8 cellular contexts compared by ENCODE assay signal in genomic region chr2:241734208-241734466, GRCh38. TPM values are rescaled to one million over a fixed set of nuclear protein-coding genes. Genes with fewer than 3 reads are reported as not detected.
DNase-seq lines count a peak whose midpoint lies in the region; TF ChIP-seq lines count a peak whose summit lies in the region.

No MANE protein-coding gene starts in this region.

- CTCF ChIA-PET in activated CD4-positive, alpha-beta T cell treated with anti-CD3 and anti-CD28 coated beads, Interleukin-2, amount 10 ng/mL, durations not matched to agents 7 days and 5 days (lab: Charles Lee) = interaction anchor here (0.7 to 2.9 kb wide), 5 partner anchors 10 to 146 kb away, joined by 3 to 10 read pairs (median 3); partner anchors contain the start of gene ING5

- H3F3A ChIP-seq in Loucy (ENCODE audit: low read depth) = no peaks in the 10 kb centered on the region

- H3K4me3 Mint-ChIP-seq in activated CD4-positive, alpha-beta T cell treated with anti-CD3 and anti-CD28 coated beads, Interleukin-2, amount 10 ng/mL, durations not matched to agents 7 days and 5 days = peak overlapping the region; percentile 51

- H4K20me1 ChIP-seq in Loucy (ENCODE audit: insufficient read depth, low read length, poor library complexity, severe bottlenecking) = peaks cover 2% of the 10 kb centered on the region

- POLR2A ChIA-PET in activated CD4-positive, alpha-beta T cell treated with anti-CD3 and anti-CD28 coated beads, Interleukin-2, amount 10 ng/mL, durations not matched to agents 7 days and 5 days (lab: Charles Lee) = interaction anchor here (0.8 to 1.3 kb wide), 2 partner anchors 32 to 47 kb away, joined by 3 to 5 read pairs; partner anchors contain the start of genes DTYMK and ING5

- H3K36me3 ChIP-seq in Loucy (ENCODE audit: insufficient read depth, low read length) (no peaks in the 10 kb centered on the region), esophagus (ENCODE audit: control insufficient read depth in 2 of 2, insufficient read depth in 2 of 2, low read length in 1 of 2) (peaks cover 0 to under 1% of the 10 kb centered on the region in 2 donors), skeletal muscle tissue (ENCODE audit: control insufficient read depth in 3 of 3, insufficient read depth in 3 of 3, low read length in 3 of 3) (peaks cover 0 to 13% (median 5%) of the 10 kb centered on the region in 3 donors)

- intact Hi-C loops in head of caudate nucleus (cut with DNase I) = no loop called here

- H3K4me3 ChIP-seq in Loucy (ENCODE audit: low read length, poor library complexity, severe bottlenecking) = peak overlapping the region; percentile 93
- peak overlapping the region; percentile 46 to 76 for H3K4me3 ChIP-seq in esophagus (ENCODE audit: low read depth in 1 of 2, low read length in 2 of 2)
- H3K4me3 ChIP-seq in skeletal muscle tissue (ENCODE audit: low read length in 3 of 3) = peak overlapping the region; percentile 38 to 92 (median 63)

- peaks cover 5% of the 10 kb centered on the region for H3K36me3 Mint-ChIP-seq in activated CD4-positive, alpha-beta T cell treated with anti-CD3 and anti-CD28 coated beads, Interleukin-2, amount 10 ng/mL, durations not matched to agents 7 days and 5 days (ENCODE audit: low read depth)

- peaks cover 6% of the 10 kb centered on the region; the same call in 1 of the 2 replicates for H3K79me2 ChIP-seq in Loucy (ENCODE audit: insufficient read depth, low read length)

- H3K4me1 Mint-ChIP-seq in activated CD4-positive, alpha-beta T cell treated with anti-CD3 and anti-CD28 coated beads, Interleukin-2, amount 10 ng/mL, durations not matched to agents 7 days and 5 days = peaks cover 55% of the 10 kb centered on the region

- no peaks in the 10 kb centered on the region for H3K9me3 ChIP-seq in Loucy (ENCODE audit: insufficient read depth, low read depth, low read length)
- no peaks in the 10 kb centered on the region for H3K9me3 ChIP-seq in esophagus (ENCODE audit: control insufficient read depth in 2 of 2, insufficient read depth in 1 of 2, low read depth in 1 of 2, low read length in 1 of 2)
- no peaks in the 10 kb centered on the region for H3K9me3 ChIP-seq in skeletal muscle tissue (ENCODE audit: control insufficient read depth in 3 of 3, low read length in 3 of 3)

- H3K27me3 ChIP-seq in Loucy (ENCODE audit: insufficient read depth, low read length, poor library complexity, severe bottlenecking) (no peaks in the 10 kb centered on the region), esophagus (ENCODE audit: control insufficient read depth in 1 of 2, insufficient read depth in 2 of 2, low read length in 2 of 2) (no peaks in the 10 kb centered on the region), skeletal muscle tissue (ENCODE audit: control insufficient read depth in 3 of 3, insufficient read depth in 3 of 3, low read length in 3 of 3) (no peaks in the 10 kb centered on the region)

- no peaks in the 10 kb centered on the region for H3K9me2 ChIP-seq in Loucy (replicated peaks; ENCODE audit: low read depth, low read length)

- peak overlapping the region; percentile 95 for H2AFZ ChIP-seq in Loucy (ENCODE audit: low read length)

- H3K27ac ChIP-seq in esophagus (ENCODE audit: low read depth in 2 of 2, low read length in 1 of 2) (peak overlapping the region; percentile 48 to 58), skeletal muscle tissue (ENCODE audit: low read depth, low read length) (no peak overlapping the region)

- 1 to 2% methylated on average over 25 of the region's 25 CpGs for WGBS in esophagus, 2 donors

- no peak overlapping the region for H3K27ac Mint-ChIP-seq in activated CD4-positive, alpha-beta T cell treated with anti-CD3 and anti-CD28 coated beads, Interleukin-2, amount 10 ng/mL, durations not matched to agents 7 days and 5 days

- no peaks in the 10 kb centered on the region for H3K27me3 Mint-ChIP-seq in activated CD4-positive, alpha-beta T cell treated with anti-CD3 and anti-CD28 coated beads, Interleukin-2, amount 10 ng/mL, durations not matched to agents 7 days and 5 days

- DNase-seq in activated CD4-positive, alpha-beta T cell treated with anti-CD3 and anti-CD28 coated beads, Interleukin-2, amount 10 ng/mL, durations not matched to agents 7 days and 5 days = no peak
- no peak for DNase-seq in activated CD4-positive, alpha-beta T cell treated with anti-CD3 and anti-CD28 coated beads for 4 hours
- DNase-seq in NCI-H1105 (lab: John Stamatoyannopoulos, UW) = no peak
- no peak for DNase-seq in dedifferentiated amniotic fluid mesenchymal stem cell (ENCODE audit: extremely low spot score)
- no peak for DNase-seq in head of caudate nucleus

- H3K4me1 ChIP-seq in Loucy (ENCODE audit: insufficient read depth, low read length, poor library complexity, severe bottlenecking) (peaks cover 38% of the 10 kb centered on the region), esophagus (ENCODE audit: control insufficient read depth in 2 of 2, insufficient read depth in 2 of 2, low read length in 1 of 2) (peaks cover 0 to 7% of the 10 kb centered on the region in 2 donors), skeletal muscle tissue (ENCODE audit: control insufficient read depth in 3 of 3, insufficient read depth in 3 of 3, low read length in 3 of 3) (peaks cover 5 to 16% (median 14%) of the 10 kb centered on the region in 3 donors)

- TF ChIP-seq CTCF in Loucy (conservative IDR thresholded peaks at IDR 0.05; ENCODE audit: low read length) = peak; percentile 25; the same call in 1 of the 2 replicates

- peak overlapping the region; percentile 74 for H3K4me2 ChIP-seq in Loucy (ENCODE audit: low read depth, low read length, poor library complexity, severe bottlenecking)

- no peaks in the 10 kb centered on the region for H3K9me3 Mint-ChIP-seq in activated CD4-positive, alpha-beta T cell treated with anti-CD3 and anti-CD28 coated beads, Interleukin-2, amount 10 ng/mL, durations not matched to agents 7 days and 5 days

- H3K9ac ChIP-seq in Loucy (ENCODE audit: low read depth, low read length, poor library complexity, severe bottlenecking) (no peak overlapping the region), skeletal muscle tissue (ENCODE audit: low read depth in 1 of 3, low read length in 3 of 3) (peak overlapping the region; percentile 17 to 75 (median 72))

RNA-seq across cellular contexts. Expression of gene D2HGDH, which starts 0.3 kb away (rescaled TPM):
- total RNA-seq in activated CD4-positive, alpha-beta T cell treated with anti-CD3 and anti-CD28 coated beads, Interleukin-2, amount 10 ng/mL, durations not matched to agents 7 days and 5 days = 10 to 100 TPM; 18.5 to 29.2 TPM
- 10 to 100 TPM; 26.2 to 49.1 TPM for polyA plus RNA-seq in esophagus
- total RNA-seq in skeletal muscle tissue = 5.7 TPM

RNA-seq across cellular contexts. Expression of gene ING5, which starts 32.3 kb away (rescaled TPM):
- 10 to 100 TPM; 39.9 to 45.4 TPM for total RNA-seq in activated CD4-positive, alpha-beta T cell treated with anti-CD3 and anti-CD28 coated beads, Interleukin-2, amount 10 ng/mL, durations not matched to agents 7 days and 5 days
- polyA plus RNA-seq in esophagus = 10 to 100 TPM; 15.6 to 36.2 TPM
- total RNA-seq in skeletal muscle tissue = 16.7 TPM

RNA-seq across cellular contexts. Expression of gene GAL3ST2, which starts 42.5 kb away (rescaled TPM):
- not detected for total RNA-seq in activated CD4-positive, alpha-beta T cell treated with anti-CD3 and anti-CD28 coated beads, Interleukin-2, amount 10 ng/mL, durations not matched to agents 7 days and 5 days
- under 1 TPM; 0.02 to 0.10 TPM for polyA plus RNA-seq in esophagus
- total RNA-seq in skeletal muscle tissue = not detected

RNA-seq across cellular contexts. Expression of gene DTYMK, which starts 47.5 kb away (rescaled TPM):
- total RNA-seq in activated CD4-positive, alpha-beta T cell treated with anti-CD3 and anti-CD28 coated beads, Interleukin-2, amount 10 ng/mL, durations not matched to agents 7 days and 5 days = 10 to 100 TPM; 79.7 to 87.0 TPM
- 10 to 100 TPM; 13.7 to 25.2 TPM for polyA plus RNA-seq in esophagus
- 14.1 TPM for total RNA-seq in skeletal muscle tissue
